12 cellular contexts compared by ENCODE assay signal in genomic region chr12:39905152-39905551, GRCh38.
DNase-seq lines count a peak whose midpoint lies in the region; ATAC-seq, FAIRE-seq and TF ChIP-seq lines count a peak whose summit lies in the region.
"Had no signal": no experiment of that assay in that cellular context is flagged by ENCODE, and none has a peak within 500 bp of the region (broad histone marks: within the 10 kb centered on the region; RNA-seq: fewer than 3 reads in every experiment).

No MANE protein-coding gene starts in this region.

- intact Hi-C loops in left lung (cut with DNase I) (no loop called here), transverse colon (cut with DNase I; ENCODE audit: low total_unique reads) (no loop called here)

- H3K4me1 ChIP-seq in endodermal cell (ENCODE audit: control insufficient read depth, insufficient read depth, low read length) (no peaks in the 10 kb centered on the region), left lung (no peaks in the 10 kb centered on the region), transverse colon (peaks cover 0 to 6% (median 0%) of the 10 kb centered on the region in 4 donors)

- no peak for FAIRE-seq in GM12891 (lab: Jason Lieb, UNC)

- TF ChIP-seq CTCF in endodermal cell (conservative IDR thresholded peaks at IDR 0.05) (no peak), left lung (IDR thresholded peaks at IDR 0.05) (no peak), transverse colon (IDR thresholded peaks at IDR 0.05) (no peak)

- DNase-seq in NCI-H1694 treated with DMSO at 0.1 percent for 48 hours (lab: John Stamatoyannopoulos, UW) = peak; percentile 81
- DNase-seq in endodermal cell = no peak
- DNase-seq in left lung = peak in 1 of 2 donors; percentile 40
- DNase-seq in transverse colon = peak; percentile 38
- no peak for DNase-seq in iPS-NIHi7 (ENCODE audit: extremely low spot score)
- DNase-seq in GM12891 (ENCODE audit: insufficient read length, low spot score) = no peak
- DNase-seq: activated gamma-delta T cell; natural killer cell; NK-92 treated with Interleukin-12 subunit alpha and Interleukin-12 subunit beta, amount 100 ng/mL, for 24 hours; WERI-Rb-1 had no signal

- H3K27me3 Mint-ChIP-seq in endodermal cell (ENCODE audit: insufficient read depth) = no peaks in the 10 kb centered on the region

- H3K27me3 ChIP-seq in endodermal cell (ENCODE audit: control insufficient read depth, insufficient read depth, low read length, poor library complexity, severe bottlenecking) (no peaks in the 10 kb centered on the region), left lung (no peaks in the 10 kb centered on the region), transverse colon (no peaks in the 10 kb centered on the region)
- H3K27me3 ChIP-seq: esophagus muscularis mucosa had no signal

- ATAC-seq in left lung (peak; percentile 73), GM21529 (IDR thresholded peaks at IDR 0.05; ENCODE audit: unreplicated experiment) (no peak)
- ATAC-seq: natural killer cell had no signal

- peaks cover 2% of the 10 kb centered on the region for H3K9me3 Mint-ChIP-seq in endodermal cell
- H3K9me3 Mint-ChIP-seq: natural killer cell had no signal

- H3K27ac Mint-ChIP-seq in endodermal cell = peak overlapping the region; percentile 52
- H3K27ac Mint-ChIP-seq: natural killer cell had no signal

- no peaks in the 10 kb centered on the region for H3K36me3 Mint-ChIP-seq in endodermal cell (ENCODE audit: low read depth)
- H3K36me3 Mint-ChIP-seq: natural killer cell had no signal

- H3K4me3 Mint-ChIP-seq in endodermal cell = no peak overlapping the region
- H3K4me3 Mint-ChIP-seq: natural killer cell had no signal

- in situ Hi-C loops in transverse colon (cut with MboI; ENCODE audit: low pct_ligation_motif_present in 1 of 4, low pct_unique_long_range_greater_than_20kb in 1 of 4, low sequenced_read_pairs in 3 of 4) = no loop called here

- H3K9me3 ChIP-seq in endodermal cell (ENCODE audit: control insufficient read depth, low read length) (no peaks in the 10 kb centered on the region), left lung (peaks cover 0 to 3% of the 10 kb centered on the region in 2 donors), transverse colon (no peaks in the 10 kb centered on the region)
- H3K9me3 ChIP-seq: esophagus muscularis mucosa had no signal

- H3K4me3 ChIP-seq in endodermal cell (ENCODE audit: low read length) = no peak overlapping the region
- no peak overlapping the region for H3K4me3 ChIP-seq in left lung
- no peak overlapping the region for H3K4me3 ChIP-seq in transverse colon
- H3K4me3 ChIP-seq: esophagus muscularis mucosa had no signal

- H3K27ac ChIP-seq in endodermal cell (ENCODE audit: low read depth, low read length) (no peak overlapping the region), left lung (no peak overlapping the region), transverse colon (peak overlapping the region in 1 of 4 donors; percentile 42)
- H3K27ac ChIP-seq: WERI-Rb-1 had no signal

- H3K4me1 Mint-ChIP-seq in endodermal cell = no peaks in the 10 kb centered on the region
- H3K4me1 Mint-ChIP-seq: natural killer cell had no signal

- no peak for TF ChIP-seq POLR2A in transverse colon (IDR thresholded peaks at IDR 0.05)
- no peak for TF ChIP-seq POLR2A in GM12891 (IDR thresholded peaks at IDR 0.05; ENCODE audit: low read depth, low read length)

- H3K9ac ChIP-seq in endodermal cell (ENCODE audit: extremely low read depth, low read length, poor library complexity, severe bottlenecking) = no peak overlapping the region

- WGBS in endodermal cell (ENCODE audit: insufficient coverage in 1 of 2, insufficient read length in 1 of 2), 2 experiments = 84 to 100% methylated on average over 1 of the region's 1 CpG
- WGBS in transverse colon (ENCODE audit: low coverage in 1 of 2), 2 donors = 24% methylated on average over 1 of the region's 1 CpG; no CpG with 5 or more reads in 1 of the 2 donors

- TF ChIP-seq EP300 in transverse colon (IDR thresholded peaks at IDR 0.05; ENCODE audit: low read depth) = no peak

- H3K36me3 ChIP-seq in endodermal cell (ENCODE audit: control insufficient read depth, insufficient read depth, low read length) (no peaks in the 10 kb centered on the region), left lung (no peaks in the 10 kb centered on the region), transverse colon (no peaks in the 10 kb centered on the region)
- H3K36me3 ChIP-seq: esophagus muscularis mucosa, WERI-Rb-1 had no signal

TF ChIP-seq in GM12891, 5 proteins besides CTCF, POLR2A, EP300 and RAD21:
- TF ChIP-seq POLR2AphosphoS5 (IDR thresholded peaks at IDR 0.05; ENCODE audit: low read depth, low read length) (no peak), TAF1 (IDR thresholded peaks at IDR 0.05; ENCODE audit: low read depth, low read length) (no peak), PAX5 (IDR thresholded peaks at IDR 0.05; ENCODE audit: insufficient read depth, low read length, severe bottlenecking) (no peak), POU2F2 (IDR thresholded peaks at IDR 0.05; ENCODE audit: low read depth, low read length) (no peak), SPI1 (IDR thresholded peaks at IDR 0.05; ENCODE audit: low read depth, low read length) (no peak)
TF ChIP-seq in GM12891: peak in this region for 0.

Comparison
In these comparisons a context has a peak if more than half of its experiments do, and no peak if none do; other contexts are left out.
1. DNase-seq: peak in NCI-H1694 treated with DMSO at 0.1 percent for 48 hours (single experiment) and transverse colon (single experiment); none in endodermal cell (single experiment), iPS-NIHi7 (single experiment) and GM12891 (single experiment).